12 cellular contexts compared by ENCODE assay signal in genomic region chr10:110525349-110526260, GRCh38. TPM values are rescaled to one million over a fixed set of nuclear protein-coding genes. Genes with fewer than 3 reads are reported as not detected.
A peak's percentile ranks its signal among the peaks of the same experiment; 100 is the strongest.
DNase-seq lines count a peak whose midpoint lies in the region; ATAC-seq and TF ChIP-seq lines count a peak whose summit lies in the region.
"Had no signal": no experiment of that assay in that cellular context is flagged by ENCODE, and none has a peak within 500 bp of the region (broad histone marks: within the 10 kb centered on the region; RNA-seq: fewer than 3 reads in every experiment).

No MANE protein-coding gene starts in this region.

- H3K27ac Mint-ChIP-seq in activated CD4-positive, alpha-beta memory T cell treated with anti-CD3 and anti-CD28 coated beads for 36 hours, result peak overlapping the region; percentile 36

- intact Hi-C loops in activated CD4-positive, alpha-beta memory T cell treated with anti-CD3 and anti-CD28 coated beads for 36 hours (cut with micrococcal nuclease), result no loop called here

- H3K4me3 Mint-ChIP-seq in activated CD4-positive, alpha-beta memory T cell treated with anti-CD3 and anti-CD28 coated beads for 36 hours, result no peak overlapping the region

- H3K4me1 ChIP-seq in BLaER1, result peaks cover 34% of the 10 kb centered on the region
- peaks cover 38% of the 10 kb centered on the region for H3K4me1 ChIP-seq in HEK293 (ENCODE audit: control insufficient read depth, insufficient read depth, low read length)
- H3K4me1 ChIP-seq: upper lobe of right lung had no signal

- no peaks in the 10 kb centered on the region for H4K20me1 ChIP-seq in BLaER1

- H3K27ac ChIP-seq in BLaER1 (no peak overlapping the region), HEK293 (ENCODE audit: extremely low read depth, low read depth, low read length) (no peak overlapping the region)
- H3K27ac ChIP-seq: upper lobe of right lung had no signal

- peaks cover 5% of the 10 kb centered on the region; the same call in 1 of the 2 replicates for H3K27me3 ChIP-seq in BLaER1
- H3K27me3 ChIP-seq: upper lobe of right lung had no signal

- ATAC-seq in GM18517 (IDR thresholded peaks at IDR 0.05; ENCODE audit: unreplicated experiment), result no peak
- ATAC-seq: upper lobe of right lung had no signal

- H3K4me1 Mint-ChIP-seq in activated CD4-positive, alpha-beta memory T cell treated with anti-CD3 and anti-CD28 coated beads for 36 hours (ENCODE audit: low read depth), result peaks cover 70% of the 10 kb centered on the region

- no peak overlapping the region for H3K9ac ChIP-seq in BLaER1

- H3K4me2 ChIP-seq in BLaER1, result 0 out of 2 replicates have a peak overlapping the region, but pooled peaks have one; percentile 8

- H3K9me3 ChIP-seq in BLaER1 (no peaks in the 10 kb centered on the region), HEK293 (ENCODE audit: control insufficient read depth, insufficient read depth, low read depth, low read length) (no peaks in the 10 kb centered on the region)
- H3K9me3 ChIP-seq: upper lobe of right lung had no signal

- peak; percentile 48 for DNase-seq in activated CD4-positive, alpha-beta memory T cell treated with anti-CD3 and anti-CD28 coated beads for 36 hours
- DNase-seq in iris pigment epithelial cell (ENCODE audit: low read depth) (peak; percentile 72), NCI-H2029 (lab: John Stamatoyannopoulos, UW) (no peak), NCI-H82 (lab: John Stamatoyannopoulos, UW) (no peak)
- no peak for DNase-seq in stimulated activated CD4-positive, alpha-beta T cell treated with anti-CD3 and anti-CD28 coated beads, Interleukin-4, amount 100 ng/mL, for 4 hours
- DNase-seq: cerebellar nuclear complex, DMS153, NCI-H1930, upper lobe of right lung had no signal

- CTCF ChIA-PET in HEK293 (lab: Yijun Ruan, JAX), result no interaction called here
- CTCF ChIA-PET in activated CD4-positive, alpha-beta memory T cell treated with anti-CD3 and anti-CD28 coated beads for 36 hours (lab: Charles Lee), result no interaction called here

- H3K27me3 Mint-ChIP-seq in activated CD4-positive, alpha-beta memory T cell treated with anti-CD3 and anti-CD28 coated beads for 36 hours, result no peaks in the 10 kb centered on the region

- H3K36me3 Mint-ChIP-seq in activated CD4-positive, alpha-beta memory T cell treated with anti-CD3 and anti-CD28 coated beads for 36 hours, result peaks cover 7% of the 10 kb centered on the region

- TF ChIP-seq CTCF in HEK293 (tag by site-specific recombination; IDR thresholded peaks at IDR 0.05), result no peak

- H3K36me3 ChIP-seq in BLaER1 (no peaks in the 10 kb centered on the region), HEK293 (ENCODE audit: control insufficient read depth in 2 of 2, insufficient read depth in 1 of 2, low read length in 2 of 2) (no peaks in the 10 kb centered on the region)
- H3K36me3 ChIP-seq: upper lobe of right lung had no signal

- H3K9me3 Mint-ChIP-seq in activated CD4-positive, alpha-beta memory T cell treated with anti-CD3 and anti-CD28 coated beads for 36 hours, result no peaks in the 10 kb centered on the region

- POLR2A ChIA-PET in HEK293 (lab: Yijun Ruan, JAX), result interaction anchor here (1.0 kb wide), 1 partner anchor 28 kb away, joined by 3 read pairs; the partner anchor contains the start of gene DUSP5
- POLR2A ChIA-PET in activated CD4-positive, alpha-beta memory T cell treated with anti-CD3 and anti-CD28 coated beads for 36 hours (lab: Charles Lee), result no interaction called here

- H3K4me3 ChIP-seq in BLaER1, result no peak overlapping the region
- H3K4me3 ChIP-seq in HEK293 (ENCODE audit: low read depth, low read length), result no peak overlapping the region
- H3K4me3 ChIP-seq: upper lobe of right lung had no signal

TF ChIP-seq in HEK293, 187 proteins besides CTCF, POLR2A, EP300 and RAD21:
- no peak for TF ChIP-seq ZBTB6 (tag by site-specific recombination; IDR thresholded peaks at IDR 0.05)
- no peak for TF ChIP-seq ZNF146 (tag by site-specific recombination; IDR thresholded peaks at IDR 0.05)
- TF ChIP-seq IKZF3 (tag by site-specific recombination; IDR thresholded peaks at IDR 0.05), result 0 out of 2 replicates have a peak, but pooled peaks have one; percentile 26
- peak; percentile 70 for TF ChIP-seq ZBTB20 (tag by site-specific recombination; IDR thresholded peaks at IDR 0.05)
- no peak for TF ChIP-seq PBX3 (CRISPR knock-in tag; IDR thresholded peaks at IDR 0.05)
- TF ChIP-seq REST (tag by site-specific recombination; IDR thresholded peaks at IDR 0.05), result no peak
- TF ChIP-seq BCL6B (tag by site-specific recombination; IDR thresholded peaks at IDR 0.05), result no peak
- no peak for TF ChIP-seq PRDM1 (tag by site-specific recombination; IDR thresholded peaks at IDR 0.05)
- TF ChIP-seq ZNF114 (tag by site-specific recombination; IDR thresholded peaks at IDR 0.05), result no peak
- no peak for TF ChIP-seq ZNF140 (tag by site-specific recombination; IDR thresholded peaks at IDR 0.05)

RNA-seq across cellular contexts. Expression of gene DUSP5, which starts 27.9 kb away (rescaled TPM):
- total RNA-seq in activated CD4-positive, alpha-beta memory T cell treated with anti-CD3 and anti-CD28 coated beads for 36 hours, result 100 to 1,000 TPM; 171 to 176 TPM

RNA-seq across cellular contexts. Expression of gene SMC3, which starts 41.9 kb away (rescaled TPM):
- total RNA-seq in activated CD4-positive, alpha-beta memory T cell treated with anti-CD3 and anti-CD28 coated beads for 36 hours, result 10 to 100 TPM; 89.5 to 92.2 TPM

Comparison
In these comparisons a context has a peak if more than half of its experiments do, and no peak if none do; other contexts are left out.
1. DNase-seq: peak in activated CD4-positive, alpha-beta memory T cell treated with anti-CD3 and anti-CD28 coated beads for 36 hours (single experiment) and iris pigment epithelial cell (single experiment); none in NCI-H2029 (single experiment), stimulated activated CD4-positive, alpha-beta T cell treated with anti-CD3 and anti-CD28 coated beads, Interleukin-4, amount 100 ng/mL, for 4 hours (0 of 2) and NCI-H82 (single experiment).